18 cellular contexts compared by ENCODE assay signal in the genomic region with DNA sequence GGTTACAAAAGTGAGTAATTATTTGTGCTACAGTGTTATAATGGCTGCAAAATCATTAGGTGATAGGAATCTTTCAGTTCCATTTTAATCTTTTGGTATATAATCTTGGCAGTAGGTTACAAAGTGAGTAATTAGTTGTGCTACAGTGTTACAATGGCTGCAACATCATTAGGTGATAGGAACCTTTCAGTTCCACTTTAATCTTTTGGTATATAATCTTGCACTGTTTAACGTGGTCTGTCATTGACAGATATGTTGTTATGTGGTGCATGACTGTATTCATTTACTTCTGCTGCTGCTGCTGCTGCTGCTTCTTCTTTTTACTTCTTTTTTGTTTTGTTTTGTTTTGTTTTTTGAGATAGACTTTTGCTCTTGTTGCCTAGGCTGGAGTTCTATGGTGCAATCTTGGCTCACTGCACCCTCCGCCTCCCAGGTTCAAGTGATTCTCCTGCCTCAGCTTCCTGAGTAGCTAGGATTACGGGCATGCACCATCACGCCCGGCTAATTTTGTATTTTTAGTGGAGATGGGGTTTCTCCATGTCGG. TPM values are rescaled to one million over a fixed set of nuclear protein-coding genes. Genes with fewer than 3 reads are reported as not detected.
DNase-seq lines count a peak whose midpoint lies in the region; ATAC-seq, FAIRE-seq and TF ChIP-seq lines count a peak whose summit lies in the region.
"Had no signal": no experiment of that assay in that cellular context is flagged by ENCODE, and none has a peak within 500 bp of the region (broad histone marks: within the 10 kb centered on the region; RNA-seq: fewer than 3 reads in every experiment).

No MANE protein-coding gene starts in this region.

- intact Hi-C loops in activated CD4-positive, alpha-beta T cell treated with anti-CD3 and anti-CD28 coated beads, Interleukin-2, amount 10 ng/mL, durations not matched to agents 24 days and 14 days (cut with micrococcal nuclease): no loop called here

- no peak overlapping the region for H2AFZ ChIP-seq in OCI-LY3 (ENCODE audit: low read depth, low read length)

- peaks cover 41% of the 10 kb centered on the region for H3K4me1 ChIP-seq in OCI-LY3 (ENCODE audit: low read length)

- no peak overlapping the region for H3K27ac ChIP-seq in OCI-LY3 (ENCODE audit: low read length)

- no peaks in the 10 kb centered on the region for H3K9me3 Mint-ChIP-seq in activated CD4-positive, alpha-beta T cell treated with anti-CD3 and anti-CD28 coated beads, Interleukin-2, amount 10 ng/mL, durations not matched to agents 24 days and 14 days
- no peaks in the 10 kb centered on the region for H3K9me3 Mint-ChIP-seq in activated naive CD8-positive, alpha-beta T cell treated with anti-CD3 and anti-CD28 coated beads, Interleukin-2, amount 50 U/mL, for 24 hours

- no peak overlapping the region for H3K4me3 ChIP-seq in OCI-LY3 (ENCODE audit: low read length)

- no peak overlapping the region for H3K9ac ChIP-seq in OCI-LY3 (ENCODE audit: low read length)
- H3K9ac ChIP-seq: SK-N-SH had no signal

- no peaks in the 10 kb centered on the region for H3K27me3 ChIP-seq in OCI-LY3 (ENCODE audit: low read depth, low read length)

- peak; percentile 80 for FAIRE-seq in GM12891 (lab: Jason Lieb, UNC)
- FAIRE-seq: RCC 7860 had no signal

- no peak for TF ChIP-seq CTCF in OCI-LY3 (IDR thresholded peaks at IDR 0.05; ENCODE audit: low read depth, low read length)

- DNase-seq in CD1c-positive myeloid dendritic cell (ENCODE audit: extremely low spot score) (peak; percentile 30), GM12891 (ENCODE audit: insufficient read length, low spot score) (no peak), GDM1 (lab: John Stamatoyannopoulos, UW) (no peak)
- no peak for DNase-seq in activated CD4-positive, alpha-beta T cell treated with anti-CD3 and anti-CD28 coated beads, Interleukin-2, amount 10 ng/mL, durations not matched to agents 24 days and 14 days
- DNase-seq in activated naive CD8-positive, alpha-beta T cell treated with anti-CD3 and anti-CD28 coated beads, Interleukin-2, amount 50 U/mL, for 24 hours: no peak
- DNase-seq: Caco-2; CD4-positive, CD25-positive, alpha-beta regulatory T cell; DMS153; GOT3; MM.1S; NCI-H1694 treated with DMSO at 0.1 percent for 48 hours; NCI-H510A; NCI-H82; SHP77; SK-N-SH had no signal

- H3K4me1 Mint-ChIP-seq in activated CD4-positive, alpha-beta T cell treated with anti-CD3 and anti-CD28 coated beads, Interleukin-2, amount 10 ng/mL, durations not matched to agents 24 days and 14 days: no peaks in the 10 kb centered on the region
- peaks cover 4% of the 10 kb centered on the region for H3K4me1 Mint-ChIP-seq in activated naive CD8-positive, alpha-beta T cell treated with anti-CD3 and anti-CD28 coated beads, Interleukin-2, amount 50 U/mL, for 24 hours

- no peak for TF ChIP-seq POLR2A in GM12891 (IDR thresholded peaks at IDR 0.05; ENCODE audit: low read depth, low read length)

- ATAC-seq in HG03103 (IDR thresholded peaks at IDR 0.05; ENCODE audit: low read depth, unreplicated experiment): peak; percentile 45
- no peak for ATAC-seq in activated naive CD8-positive, alpha-beta T cell treated with anti-CD3 and anti-CD28 coated beads, Interleukin-2, amount 50 U/mL, for 24 hours

- H3K36me3 Mint-ChIP-seq in activated CD4-positive, alpha-beta T cell treated with anti-CD3 and anti-CD28 coated beads, Interleukin-2, amount 10 ng/mL, durations not matched to agents 24 days and 14 days (ENCODE audit: low read depth): no peaks in the 10 kb centered on the region
- no peaks in the 10 kb centered on the region for H3K36me3 Mint-ChIP-seq in activated naive CD8-positive, alpha-beta T cell treated with anti-CD3 and anti-CD28 coated beads, Interleukin-2, amount 50 U/mL, for 24 hours (ENCODE audit: low read depth)
- H3K36me3 Mint-ChIP-seq: CD4-positive, CD25-positive, alpha-beta regulatory T cell had no signal

- H4K20me1 ChIP-seq in OCI-LY3 (ENCODE audit: insufficient read depth, low read length): peaks cover 22% of the 10 kb centered on the region; the same call in 1 of the 2 replicates

- H3K79me2 ChIP-seq in OCI-LY3 (ENCODE audit: low read length): peaks cover 69% of the 10 kb centered on the region

- no peak overlapping the region for H3K27ac Mint-ChIP-seq in activated CD4-positive, alpha-beta T cell treated with anti-CD3 and anti-CD28 coated beads, Interleukin-2, amount 10 ng/mL, durations not matched to agents 24 days and 14 days
- no peak overlapping the region for H3K27ac Mint-ChIP-seq in activated naive CD8-positive, alpha-beta T cell treated with anti-CD3 and anti-CD28 coated beads, Interleukin-2, amount 50 U/mL, for 24 hours
- H3K27ac Mint-ChIP-seq: CD4-positive, CD25-positive, alpha-beta regulatory T cell had no signal

- H3K4me3 Mint-ChIP-seq in activated CD4-positive, alpha-beta T cell treated with anti-CD3 and anti-CD28 coated beads, Interleukin-2, amount 10 ng/mL, durations not matched to agents 24 days and 14 days: no peak overlapping the region
- no peak overlapping the region for H3K4me3 Mint-ChIP-seq in activated naive CD8-positive, alpha-beta T cell treated with anti-CD3 and anti-CD28 coated beads, Interleukin-2, amount 50 U/mL, for 24 hours
- H3K4me3 Mint-ChIP-seq: CD4-positive, CD25-positive, alpha-beta regulatory T cell had no signal

- H3K4me2 ChIP-seq in OCI-LY3 (ENCODE audit: low read length): 0 out of 2 replicates have a peak overlapping the region, but pooled peaks have one; percentile 6
- H3K4me2 ChIP-seq: SK-N-SH had no signal

- H3K27me3 Mint-ChIP-seq in activated CD4-positive, alpha-beta T cell treated with anti-CD3 and anti-CD28 coated beads, Interleukin-2, amount 10 ng/mL, durations not matched to agents 24 days and 14 days: peaks cover 2% of the 10 kb centered on the region
- H3K27me3 Mint-ChIP-seq in activated naive CD8-positive, alpha-beta T cell treated with anti-CD3 and anti-CD28 coated beads, Interleukin-2, amount 50 U/mL, for 24 hours: no peaks in the 10 kb centered on the region
- H3K27me3 Mint-ChIP-seq: CD4-positive, CD25-positive, alpha-beta regulatory T cell had no signal

- no peaks in the 10 kb centered on the region for H3K9me3 ChIP-seq in OCI-LY3 (ENCODE audit: insufficient read depth, low read length)
- H3K9me3 ChIP-seq: Caco-2, SK-N-SH had no signal

- H3K36me3 ChIP-seq in OCI-LY3 (replicated peaks; ENCODE audit: low read depth, low read length): no peaks in the 10 kb centered on the region

TF ChIP-seq in GM12891, 5 proteins besides CTCF, POLR2A, EP300 and RAD21:
- peak; percentile 34; the same call in 1 of the 2 replicates for TF ChIP-seq SPI1 (IDR thresholded peaks at IDR 0.05; ENCODE audit: low read depth, low read length)
- TF ChIP-seq POU2F2 (IDR thresholded peaks at IDR 0.05; ENCODE audit: low read depth, low read length): no peak
- TF ChIP-seq POLR2AphosphoS5 (IDR thresholded peaks at IDR 0.05; ENCODE audit: low read depth, low read length): no peak

RNA-seq across cellular contexts. Expression of a gene that starts 28.7 kb away (rescaled TPM):
- 56.6 TPM for polyA plus RNA-seq in GM12891 (2012; ENCODE audit: low read depth, missing spikeins)
- 4.6 and 5.5 TPM in 2 replicates for total RNA-seq in activated CD4-positive, alpha-beta T cell treated with anti-CD3 and anti-CD28 coated beads, Interleukin-2, amount 10 ng/mL, durations not matched to agents 24 days and 14 days
